14 cellular contexts compared by ENCODE assay signal in genomic region chr6:43578748-43579147, GRCh38. TPM values are rescaled to one million over a fixed set of nuclear protein-coding genes. Genes with fewer than 3 reads are reported as not detected.
A peak's percentile ranks its signal among the peaks of the same experiment; 100 is the strongest.
DNase-seq lines count a peak whose midpoint lies in the region; TF ChIP-seq lines count a peak whose summit lies in the region.
"Had no signal": no experiment of that assay in that cellular context is flagged by ENCODE, and none has a peak within 500 bp of the region (broad histone marks: within the 10 kb centered on the region; RNA-seq: fewer than 3 reads in every experiment).

No MANE protein-coding gene starts in this region.

- H3K36me3 ChIP-seq in Loucy (ENCODE audit: insufficient read depth, low read length), result peaks cover 13% of the 10 kb centered on the region; the same call in 1 of the 2 replicates
- no peaks in the 10 kb centered on the region for H3K36me3 ChIP-seq in neural progenitor cell

- no peaks in the 10 kb centered on the region for H3K9me3 Mint-ChIP-seq in T-helper 2 cell treated with Interferon-gamma antibody and Interleukin-4, amounts not matched to agents 5 μg/mL and 100 μg/mL, for 36 hours
- H3K9me3 Mint-ChIP-seq in chondrocyte (ENCODE audit: low read depth), result no peaks in the 10 kb centered on the region
- H3K9me3 Mint-ChIP-seq in neural progenitor cell, result peaks cover 2% of the 10 kb centered on the region

- H3K79me2 ChIP-seq in Loucy (ENCODE audit: insufficient read depth, low read length), result peaks cover 71% of the 10 kb centered on the region
- peaks cover 63% of the 10 kb centered on the region for H3K79me2 ChIP-seq in neural progenitor cell (ENCODE audit: low read depth)

- no peaks in the 10 kb centered on the region for H3F3A ChIP-seq in Loucy (ENCODE audit: low read depth)
- peaks cover 30% of the 10 kb centered on the region for H3F3A ChIP-seq in neural progenitor cell (ENCODE audit: low read depth)

- peak overlapping the region; percentile 99 for H3K4me3 Mint-ChIP-seq in T-helper 2 cell treated with Interferon-gamma antibody and Interleukin-4, amounts not matched to agents 5 μg/mL and 100 μg/mL, for 36 hours
- peak overlapping the region; percentile 29 for H3K4me3 Mint-ChIP-seq in chondrocyte (ENCODE audit: unreplicated experiment)
- peak overlapping the region; percentile 21 for H3K4me3 Mint-ChIP-seq in neural progenitor cell

- DNase-seq in T-helper 2 cell treated with Interferon-gamma antibody and Interleukin-4, amounts not matched to agents 5 μg/mL and 100 μg/mL, for 36 hours (ENCODE audit: low spot score), result no peak
- DNase-seq in T-helper 2 cell, result no peak
- DNase-seq in chondrocyte (ENCODE audit: low spot score), result no peak
- no peak for DNase-seq in neural progenitor cell (ENCODE audit: low spot score)
- no peak for DNase-seq in central memory CD4-positive, alpha-beta T cell
- no peak for DNase-seq in midbrain (lab: John Stamatoyannopoulos, UW)
- DNase-seq in activated CD4-positive, alpha-beta T cell treated with anti-CD3 and anti-CD28 coated beads for 4 hours, result no peak
- DNase-seq: esophagus squamous epithelium, GOT3, NCI-H2171 treated with DMSO at 0.1 percent for 48 hours, Right ventricle myocardium superior, upper lobe of left lung had no signal

- H3K27me3 ChIP-seq in Loucy (ENCODE audit: insufficient read depth, low read length, poor library complexity, severe bottlenecking) (no peaks in the 10 kb centered on the region), neural progenitor cell (no peaks in the 10 kb centered on the region)
- H3K27me3 ChIP-seq: esophagus squamous epithelium, upper lobe of left lung had no signal

- peaks cover 35% of the 10 kb centered on the region for H3K4me1 Mint-ChIP-seq in T-helper 2 cell treated with Interferon-gamma antibody and Interleukin-4, amounts not matched to agents 5 μg/mL and 100 μg/mL, for 36 hours (ENCODE audit: low read depth)
- peaks cover 37% of the 10 kb centered on the region for H3K4me1 Mint-ChIP-seq in chondrocyte (ENCODE audit: low read depth)
- peaks cover 34% of the 10 kb centered on the region for H3K4me1 Mint-ChIP-seq in neural progenitor cell

- H3K9me3 ChIP-seq in Loucy (ENCODE audit: insufficient read depth, low read depth, low read length) (no peaks in the 10 kb centered on the region), neural progenitor cell (ENCODE audit: low read depth) (no peaks in the 10 kb centered on the region)
- H3K9me3 ChIP-seq: esophagus squamous epithelium, prostate gland, upper lobe of left lung had no signal

- peaks cover 30% of the 10 kb centered on the region for H3K4me1 ChIP-seq in Loucy (ENCODE audit: insufficient read depth, low read length, poor library complexity, severe bottlenecking)
- H3K4me1 ChIP-seq in neural progenitor cell, result peaks cover 20% of the 10 kb centered on the region
- H3K4me1 ChIP-seq: prostate gland had no signal

- peaks cover 45% of the 10 kb centered on the region for H3K36me3 Mint-ChIP-seq in T-helper 2 cell treated with Interferon-gamma antibody and Interleukin-4, amounts not matched to agents 5 μg/mL and 100 μg/mL, for 36 hours (ENCODE audit: low read depth)
- peaks cover 4% of the 10 kb centered on the region for H3K36me3 Mint-ChIP-seq in chondrocyte (ENCODE audit: low read depth)
- H3K36me3 Mint-ChIP-seq in neural progenitor cell, result peaks cover 10% of the 10 kb centered on the region

- H3K9ac ChIP-seq in Loucy (ENCODE audit: low read depth, low read length, poor library complexity, severe bottlenecking) (peak overlapping the region; percentile 33), neural progenitor cell (no peak overlapping the region)

- no peaks in the 10 kb centered on the region for H3K27me3 Mint-ChIP-seq in T-helper 2 cell treated with Interferon-gamma antibody and Interleukin-4, amounts not matched to agents 5 μg/mL and 100 μg/mL, for 36 hours (ENCODE audit: low read depth)
- H3K27me3 Mint-ChIP-seq in chondrocyte (ENCODE audit: low read depth) (no peaks in the 10 kb centered on the region), neural progenitor cell (ENCODE audit: insufficient read depth, low read depth) (peaks cover 2% of the 10 kb centered on the region)

- TF ChIP-seq CTCF in Loucy (conservative IDR thresholded peaks at IDR 0.05; ENCODE audit: low read length) (no peak), chondrocyte (IDR thresholded peaks at IDR 0.05) (no peak), neural progenitor cell (IDR thresholded peaks at IDR 0.05) (no peak)

- H3K4me3 ChIP-seq in Loucy (ENCODE audit: low read length, poor library complexity, severe bottlenecking) (peak overlapping the region; percentile 95), neural progenitor cell (no peak overlapping the region)
- H3K4me3 ChIP-seq: prostate gland, upper lobe of left lung had no signal

- H3K27ac Mint-ChIP-seq in T-helper 2 cell treated with Interferon-gamma antibody and Interleukin-4, amounts not matched to agents 5 μg/mL and 100 μg/mL, for 36 hours, result peak overlapping the region; percentile 54
- H3K27ac Mint-ChIP-seq in chondrocyte (ENCODE audit: unreplicated experiment) (peak overlapping the region; percentile 81), neural progenitor cell (peak overlapping the region; percentile 29)

- H3K27ac ChIP-seq in neural progenitor cell, result no peak overlapping the region
- H3K27ac ChIP-seq: esophagus squamous epithelium, prostate gland, upper lobe of left lung had no signal

- no peak overlapping the region for H2AFZ ChIP-seq in Loucy (ENCODE audit: low read length)
- no peak overlapping the region for H2AFZ ChIP-seq in neural progenitor cell (replicated peaks)

- no peaks in the 10 kb centered on the region for H3K9me2 ChIP-seq in Loucy (replicated peaks; ENCODE audit: low read depth, low read length)

- H4K20me1 ChIP-seq in Loucy (ENCODE audit: insufficient read depth, low read length, poor library complexity, severe bottlenecking), result peaks cover 14% of the 10 kb centered on the region
- H4K20me1 ChIP-seq in neural progenitor cell (ENCODE audit: low read depth), result peaks cover 9% of the 10 kb centered on the region

- H3K4me2 ChIP-seq in Loucy (ENCODE audit: low read depth, low read length, poor library complexity, severe bottlenecking) (peak overlapping the region; percentile 76), neural progenitor cell (no peak overlapping the region)

RNA-seq across cellular contexts. Expression of gene POLH, which starts 2.8 kb away (rescaled TPM):
- 21.2 to 28.4 TPM (median 25.8 TPM) in 3 replicates for total RNA-seq in chondrocyte
- total RNA-seq in neural progenitor cell (ENCODE audit: low replicate concordance), result 10.7 and 17.0 TPM in 2 replicates

RNA-seq across cellular contexts. Expression of gene XPO5, which starts 2.9 kb away (rescaled TPM):
- total RNA-seq in chondrocyte (32.4 to 42.7 TPM (median 38.7 TPM) in 3 replicates), neural progenitor cell (ENCODE audit: low replicate concordance) (62.5 and 65.0 TPM in 2 replicates)

RNA-seq across cellular contexts. Expression of gene GTPBP2, which starts 50.3 kb away (rescaled TPM):
- total RNA-seq in chondrocyte (49.5 to 131 TPM (median 126 TPM) in 3 replicates), neural progenitor cell (ENCODE audit: low replicate concordance) (45.5 and 77.1 TPM in 2 replicates)

RNA-seq across cellular contexts. Expression of gene MAD2L1BP, which starts 56.9 kb away (rescaled TPM):
- total RNA-seq in chondrocyte (14.3 to 24.9 TPM (median 22.8 TPM) in 3 replicates), neural progenitor cell (ENCODE audit: low replicate concordance) (52.0 and 88.1 TPM in 2 replicates)

Comparison
In these comparisons a context has a peak if more than half of its experiments do, and no peak if none do; other contexts are left out.
1. H3K27ac Mint-ChIP-seq: peak in every context shown above with its lines; median percentile 81 in chondrocyte; 54 in T-helper 2 cell treated with Interferon-gamma antibody and Interleukin-4, amounts not matched to agents 5 μg/mL and 100 μg/mL, for 36 hours; 29 in neural progenitor cell.
2. H3K4me3 Mint-ChIP-seq: peak in every context shown above with its lines; median percentile 99 in T-helper 2 cell treated with Interferon-gamma antibody and Interleukin-4, amounts not matched to agents 5 μg/mL and 100 μg/mL, for 36 hours; 29 in chondrocyte; 21 in neural progenitor cell.